10 cellular contexts compared by ENCODE assay signal in the genomic region with DNA sequence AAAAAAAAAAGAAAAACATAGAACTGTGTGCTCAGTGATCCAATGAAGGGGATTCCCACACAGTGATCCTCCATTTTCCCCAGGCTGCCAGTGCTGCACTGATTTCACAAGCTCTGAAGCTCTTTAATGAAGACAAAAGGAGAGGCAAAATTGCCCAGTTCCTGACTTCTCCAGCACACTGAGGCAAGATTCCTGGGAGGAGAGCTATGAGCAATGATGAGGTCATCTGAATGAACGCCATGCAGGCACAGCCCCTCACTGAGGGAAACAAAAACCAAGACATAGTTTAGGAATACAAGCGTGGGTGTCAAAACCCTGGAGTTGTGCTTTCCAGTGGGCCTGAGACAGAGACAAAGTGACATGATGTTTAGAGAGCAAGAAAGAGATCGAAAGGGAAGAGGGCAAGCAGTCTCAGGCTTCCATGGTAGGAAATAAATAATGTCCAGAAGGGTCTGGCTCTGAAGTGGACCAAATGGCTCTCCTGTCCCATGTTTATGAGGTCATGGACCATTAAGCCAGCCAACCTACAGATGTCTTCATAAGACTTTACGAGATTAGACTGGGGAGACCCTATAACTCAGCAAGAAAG. TPM values are rescaled to one million over a fixed set of nuclear protein-coding genes. Genes with fewer than 3 reads are reported as not detected.
A peak's percentile ranks its signal among the peaks of the same experiment; 100 is the strongest.
DNase-seq lines count a peak whose midpoint lies in the region; ATAC-seq, FAIRE-seq and TF ChIP-seq lines count a peak whose summit lies in the region.
"Had no signal": no experiment of that assay in that cellular context is flagged by ENCODE, and none has a peak within 500 bp of the region (broad histone marks: within the 10 kb centered on the region; RNA-seq: fewer than 3 reads in every experiment).

No MANE protein-coding gene starts in this region.

- CTCF ChIA-PET in GM12878 (lab: Yijun Ruan, JAX), result interaction anchor here (0.6 to 2.5 kb wide), 7 partner anchors 8 to 150 kb away, joined by 3 to 13 read pairs (median 7); no protein-coding TSS in a partner anchor

- SMC1A ChIA-PET in GM12878 (lab: Charles Lee; ENCODE audit: uncharacterized antibody, unreplicated experiment), result interaction anchor here (0.7 to 2.5 kb wide), 9 partner anchors 8 to 152 kb away, joined by 3 to 9 read pairs (median 3); a partner anchor contains a TSS

- H3K27ac ChIP-seq in GM12878 (ENCODE audit: control insufficient read depth, insufficient read depth) (no peak overlapping the region), keratinocyte (ENCODE audit: control insufficient read depth, insufficient read depth, low read length) (peak overlapping the region; percentile 53), suprapubic skin (peak overlapping the region; percentile 61), dorsolateral prefrontal cortex (peak overlapping the region in 10 of 59 donors; percentile 5 to 46 (median 26))
- H3K27ac ChIP-seq: upper lobe of left lung had no signal

- no peak for FAIRE-seq in GM12878 (lab: Jason Lieb, UNC)
- peak; percentile 92 for FAIRE-seq in keratinocyte (lab: Jason Lieb, UNC)

- H3K9me3 Mint-ChIP-seq in HFFc6 (no peaks in the 10 kb centered on the region), CD14-positive monocyte (no peaks in the 10 kb centered on the region)
- H3K9me3 Mint-ChIP-seq: activated T-helper 17 cell treated with anti-CD3 and anti-CD28 coated beads, Interleukin-2, amount 50 U/mL, for 72 hours had no signal

- BruUV-seq in GM12878 (replicated peaks; lab: Mats Ljungman, UMichigan), result no TSS peak

- in situ Hi-C loops in GM12878 (cut with MboI), result no loop called here

- no peak for TF ChIP-seq RAD21 in GM12878 (IDR thresholded peaks at IDR 0.05; ENCODE audit: insufficient read depth, low read depth, low read length)

- intact Hi-C loops in GM12878 (cut with micrococcal nuclease; ENCODE audit: unreplicated experiment), result no loop called here
- intact Hi-C loops in dorsolateral prefrontal cortex (cut with DNase I), result no loop called here
- intact Hi-C loops in CD14-positive monocyte (cut with micrococcal nuclease), result loop anchor here in 1 of 2 donors (10.0 kb wide), 1 partner anchor 225 kb away; no protein-coding TSS in a partner anchor

- 84% methylated on average over 4 of the region's 4 CpGs for WGBS in GM12878 (ENCODE audit: insufficient coverage, insufficient replicate concordance, low lambda C conversion rate, missing lambda C conversion rate)
- 64% methylated on average over 4 of the region's 4 CpGs for WGBS in suprapubic skin

- TF ChIP-seq CTCF in HFFc6 (IDR thresholded peaks at IDR 0.05), result no peak
- TF ChIP-seq CTCF in GM12878 (IDR thresholded peaks at IDR 0.05 in 2 of 3, conservative IDR thresholded peaks at IDR 0.05 in 1 of 3; ENCODE audit: control insufficient read depth in 2 of 3, extremely low read depth in 1 of 3, insufficient read depth in 1 of 3, low read depth in 3 of 3, low read length in 3 of 3), result no peak
- TF ChIP-seq CTCF in keratinocyte (optimal IDR thresholded peaks at IDR 0.05 in 1 of 3, IDR thresholded peaks at IDR 0.05 in 1 of 3, conservative IDR thresholded peaks at IDR 0.05 in 1 of 3; ENCODE audit: extremely low read depth in 1 of 3, insufficient read depth in 2 of 3, low read length in 3 of 3), result no peak
- no peak for TF ChIP-seq CTCF in suprapubic skin (IDR thresholded peaks at IDR 0.05)
- no peak for TF ChIP-seq CTCF in dorsolateral prefrontal cortex (IDR thresholded peaks at IDR 0.05 in 54 of 56, conservative IDR thresholded peaks at IDR 0.05 in 2 of 56; ENCODE audit: low read depth in 1 of 56, partially characterized antibody in 56 of 56)
- TF ChIP-seq CTCF in CD14-positive monocyte (IDR thresholded peaks at IDR 0.05), result no peak

- no peak overlapping the region for H3K4me2 ChIP-seq in GM12878 (ENCODE audit: control insufficient read depth, insufficient read depth)
- peak overlapping the region; percentile 22 for H3K4me2 ChIP-seq in keratinocyte (ENCODE audit: control insufficient read depth, extremely low read depth, insufficient read depth, low read depth, low read length)

- peak overlapping the region; percentile 60 for H3K4me3 Mint-ChIP-seq in HFFc6
- no peak overlapping the region for H3K4me3 Mint-ChIP-seq in CD14-positive monocyte
- H3K4me3 Mint-ChIP-seq: activated T-helper 17 cell treated with anti-CD3 and anti-CD28 coated beads, Interleukin-2, amount 50 U/mL, for 72 hours had no signal

- no peak for TF ChIP-seq EP300 in GM12878 (IDR thresholded peaks at IDR 0.05; ENCODE audit: borderline replicate concordance in 1 of 2, control insufficient read depth in 1 of 2, low read depth in 2 of 2, low read length in 2 of 2)
- TF ChIP-seq EP300 in suprapubic skin (IDR thresholded peaks at IDR 0.05), result no peak

- H3K27me3 Mint-ChIP-seq in HFFc6 (ENCODE audit: insufficient read depth), result no peaks in the 10 kb centered on the region
- peaks cover 2 to 9% (median 2%) of the 10 kb centered on the region in 3 donors for H3K27me3 Mint-ChIP-seq in CD14-positive monocyte (ENCODE audit: low read depth in 3 of 3)
- H3K27me3 Mint-ChIP-seq: activated T-helper 17 cell treated with anti-CD3 and anti-CD28 coated beads, Interleukin-2, amount 50 U/mL, for 72 hours had no signal

- H3K36me3 ChIP-seq in GM12878 (ENCODE audit: control insufficient read depth in 2 of 2, insufficient read depth in 2 of 2, low read length in 1 of 2), result no peaks in the 10 kb centered on the region; a peak in 1 of 4 replicates
- no peaks in the 10 kb centered on the region for H3K36me3 ChIP-seq in keratinocyte (ENCODE audit: control insufficient read depth in 2 of 2, extremely low read depth in 1 of 2, insufficient read depth in 2 of 2, low read length in 2 of 2)
- H3K36me3 ChIP-seq in suprapubic skin, result no peaks in the 10 kb centered on the region
- H3K36me3 ChIP-seq: upper lobe of left lung had no signal

- H3K79me2 ChIP-seq in GM12878 (ENCODE audit: control insufficient read depth, insufficient read depth, low read length), result no peaks in the 10 kb centered on the region
- H3K79me2 ChIP-seq in keratinocyte (ENCODE audit: control insufficient read depth, insufficient read depth, low read length), result no peaks in the 10 kb centered on the region

- H3K27ac Mint-ChIP-seq in HFFc6 (peak overlapping the region; percentile 92), CD14-positive monocyte (peak overlapping the region in 2 of 7 donors; percentile 0 to 9)
- H3K27ac Mint-ChIP-seq: activated T-helper 17 cell treated with anti-CD3 and anti-CD28 coated beads, Interleukin-2, amount 50 U/mL, for 72 hours had no signal

- H3K4me3 ChIP-seq in GM12878 (no peak overlapping the region), keratinocyte (ENCODE audit: control insufficient read depth in 2 of 3, extremely low read depth in 1 of 3, insufficient read depth in 2 of 3, low read depth in 1 of 3, low read length in 3 of 3) (no peak overlapping the region), suprapubic skin (no peak overlapping the region), dorsolateral prefrontal cortex (no peak overlapping the region)
- H3K4me3 ChIP-seq: upper lobe of left lung had no signal

- ATAC-seq in GM12878 (peak; percentile 81), GM21528 (IDR thresholded peaks at IDR 0.05; ENCODE audit: low FRiP score, unreplicated experiment) (no peak)
- ATAC-seq: activated T-helper 17 cell treated with anti-CD3 and anti-CD28 coated beads, Interleukin-2, amount 50 U/mL, for 72 hours had no signal

- DNase-seq in HFFc6, result peak; percentile 92
- no peak for DNase-seq in GM12878 (ENCODE audit: low read depth, low spot score)
- DNase-seq in keratinocyte (ENCODE audit: low read depth, low spot score), result peak; percentile 54
- DNase-seq in suprapubic skin (ENCODE audit: low spot score in 2 of 2), result peak in 1 of 2 donors; percentile 75
- no peak for DNase-seq in dorsolateral prefrontal cortex
- no peak for DNase-seq in activated gamma-delta T cell treated with Interleukin-2 at 50 U/mL for 16 hours
- no peak for DNase-seq in CD14-positive monocyte (ENCODE audit: low spot score)
- DNase-seq: upper lobe of left lung had no signal

- dilution Hi-C loops in keratinocyte (cut with MboI; ENCODE audit: extremely low pct_ligation_motif_present, low sequenced_read_pairs), result no loop called here

- no peaks in the 10 kb centered on the region for H3K9me1 ChIP-seq in keratinocyte (ENCODE audit: control insufficient read depth, extremely low read depth, insufficient read depth, low read length)

- TF ChIP-seq POLR2A in GM12878 (IDR thresholded peaks at IDR 0.05; ENCODE audit: low read depth, low read length), result no peak
- TF ChIP-seq POLR2A in suprapubic skin (IDR thresholded peaks at IDR 0.05), result no peak

- peak overlapping the region; percentile 37 for H2AFZ ChIP-seq in GM12878 (ENCODE audit: control insufficient read depth, low read depth, low read length)
- peak overlapping the region; percentile 1 for H2AFZ ChIP-seq in keratinocyte (ENCODE audit: control insufficient read depth, low read length)

- H3K4me1 ChIP-seq in GM12878 (ENCODE audit: control insufficient read depth, insufficient read depth, low read length) (peaks cover 5% of the 10 kb centered on the region; the same call in 1 of the 2 replicates), keratinocyte (ENCODE audit: control insufficient read depth, extremely low read depth, insufficient read depth, low read length) (peaks cover 15% of the 10 kb centered on the region), suprapubic skin (peaks cover 4% of the 10 kb centered on the region)

- peaks cover 39% of the 10 kb centered on the region for H3K4me1 Mint-ChIP-seq in HFFc6 (ENCODE audit: low read depth)
- H3K4me1 Mint-ChIP-seq in CD14-positive monocyte, result peaks cover 37% of the 10 kb centered on the region
- H3K4me1 Mint-ChIP-seq: activated T-helper 17 cell treated with anti-CD3 and anti-CD28 coated beads, Interleukin-2, amount 50 U/mL, for 72 hours had no signal

- POLR2A ChIA-PET in GM12878 (lab: Charles Lee), result interaction anchor here (0.6 to 2.4 kb wide), 5 partner anchors 9 to 235 kb away, joined by 3 to 9 read pairs (median 3); a partner anchor contains a TSS

- RAD21 ChIA-PET in GM12878 (lab: Charles Lee; ENCODE audit: unreplicated experiment), result interaction anchor here (0.6 to 1.5 kb wide), 3 partner anchors 14 to 269 kb away, joined by 3 to 4 read pairs (median 3); no protein-coding TSS in a partner anchor

- no peaks in the 10 kb centered on the region for H4K20me1 ChIP-seq in GM12878 (ENCODE audit: control insufficient read depth, insufficient read depth)
- H4K20me1 ChIP-seq in keratinocyte (ENCODE audit: control insufficient read depth, extremely low read depth, insufficient read depth, low read length), result no peaks in the 10 kb centered on the region

- H3K9ac ChIP-seq in GM12878 (ENCODE audit: control insufficient read depth, insufficient read depth, low read length) (no peak overlapping the region), keratinocyte (ENCODE audit: control insufficient read depth, extremely low read depth, insufficient read depth, low read length) (peak overlapping the region; percentile 2)

- H3K9me3 ChIP-seq in GM12878 (replicated peaks; ENCODE audit: control insufficient read depth, insufficient read depth, low read length) (no peaks in the 10 kb centered on the region), keratinocyte (ENCODE audit: control insufficient read depth, low read depth, low read length) (no peaks in the 10 kb centered on the region), suprapubic skin (no peaks in the 10 kb centered on the region)
- H3K9me3 ChIP-seq: upper lobe of left lung had no signal

- peaks cover 8% of the 10 kb centered on the region; the same call in 1 of the 2 replicates for H3K36me3 Mint-ChIP-seq in HFFc6 (ENCODE audit: low read depth)
- peaks cover 14 to 15% of the 10 kb centered on the region in 2 donors for H3K36me3 Mint-ChIP-seq in CD14-positive monocyte

- H3K27me3 ChIP-seq in GM12878 (replicated peaks in 1 of 2; ENCODE audit: control insufficient read depth in 2 of 2, insufficient read depth in 2 of 2, low read length in 1 of 2) (no peaks in the 10 kb centered on the region), keratinocyte (ENCODE audit: control insufficient read depth, extremely low read depth, insufficient read depth, low read length) (no peaks in the 10 kb centered on the region), suprapubic skin (no peaks in the 10 kb centered on the region), dorsolateral prefrontal cortex (no peaks in the 10 kb centered on the region)
- H3K27me3 ChIP-seq: upper lobe of left lung had no signal

RNA-seq across cellular contexts. Expression of a gene that starts 40.9 kb away (rescaled TPM):
- total RNA-seq in HFFc6 (2021; fragmentation: NEBNext Ultra II Directional; extraction: Animal tissue kit (Norgen Biotek cat#: 25700)), result 10 to 100 TPM; 21.4 to 28.4 (median 26.1) TPM
- 66.8 and 75.9 TPM in 2 replicates for total RNA-seq in GM12878 (2013; cell fraction: nucleolus; rRNA removed)
- total RNA-seq in GM12878 (2014; rRNA removed) (38.7 and 47.3 TPM in 2 replicates), GM12878 (2014; rRNA removed; fragmentation: Illumina TruSeq; extraction: Trizol) (26.0 and 28.0 TPM in 2 replicates), GM12878 (2021) (27.4 and 28.2 TPM in 2 replicates), suprapubic skin (10 to 100 TPM; 40.6 to 56.4 (median 52.6) TPM), dorsolateral prefrontal cortex (10 to 100 TPM; 15.0 to 44.0 (median 30.6) TPM)
- polyA plus RNA-seq in GM12878 (2011; ENCODE audit: low read depth), result 31.3 TPM
- polyA plus RNA-seq in GM12878 (2011; rRNA removed) (30.0 and 32.4 TPM in 2 replicates), GM12878 (2014; fragmentation: Illumina TruSeq; extraction: Trizol) (13.8 and 24.6 TPM in 2 replicates), GM12878 (2014; fragmentation: Nextera tagmentation; extraction: Ambion mirVana) (10 to 100 TPM; 67.5 to 72.4 TPM), GM12878 (2014; rRNA removed) (55.4 and 59.8 TPM in 2 replicates), GM12878 (2016; fragmentation: Nextera tagmentation; extraction: Ambion mirVana) (10 to 100 TPM; 37.9 to 38.3 TPM), keratinocyte (38.6 to 45.3 TPM (median 39.6 TPM) in 3 replicates), CD14-positive monocyte (10 to 100 TPM; 46.8 to 50.8 TPM)
- polyA plus RNA-seq in GM12878 (2011; cell fraction: cytosol; rRNA removed), result 40.8 and 46.0 TPM in 2 replicates
- polyA plus RNA-seq in GM12878 (2011; cell fraction: nucleus; rRNA removed), result 33.9 and 44.5 TPM in 2 replicates
- polyA plus RNA-seq in GM12878 (2012), result 29.1 and 30.7 TPM in 2 replicates
- 19.5 and 36.0 TPM in 2 replicates for polyA minus RNA-seq in GM12878 (2011; rRNA and poly(A)+ RNA removed)
- polyA minus RNA-seq in GM12878 (2011; cell fraction: cytosol; rRNA and poly(A)+ RNA removed), result 5.5 and 10.4 TPM in 2 replicates
- polyA minus RNA-seq in GM12878 (2011; cell fraction: nucleus; rRNA and poly(A)+ RNA removed), result 21.0 and 31.2 TPM in 2 replicates
- 9.8 TPM for polyA plus RNA-seq in keratinocyte (2011; ENCODE audit: low read depth)
- polyA plus RNA-seq in keratinocyte (2011; cell fraction: cytosol; rRNA removed), result 38.3 and 38.5 TPM in 2 replicates
- polyA plus RNA-seq in keratinocyte (2011; cell fraction: nucleus; rRNA removed), result 38.9 and 40.0 TPM in 2 replicates
- 26.1 and 42.4 TPM in 2 replicates for polyA plus RNA-seq in keratinocyte (2012; ENCODE audit: low replicate concordance)
- 32.2 to 39.6 TPM (median 33.1 TPM) in 3 replicates for polyA minus RNA-seq in keratinocyte
- polyA minus RNA-seq in keratinocyte (2011; cell fraction: cytosol; rRNA and poly(A)+ RNA removed), result 32.0 TPM
- 12.1 and 16.8 TPM in 2 replicates for polyA minus RNA-seq in keratinocyte (2011; cell fraction: nucleus; rRNA and poly(A)+ RNA removed)

RNA-seq across cellular contexts. Expression of a gene that starts 50.2 kb away (rescaled TPM):
- 100 to 1,000 TPM in 4 of 6 experiments, 10 to 100 TPM in 2; 76.8 to 128 (median 117) TPM for total RNA-seq in HFFc6 (2021; fragmentation: NEBNext Ultra II Directional; extraction: Animal tissue kit (Norgen Biotek cat#: 25700))
- 99.3 and 101 TPM in 2 replicates for total RNA-seq in GM12878 (2013; cell fraction: nucleolus; rRNA removed)
- total RNA-seq in GM12878 (2014; rRNA removed), result 74.4 and 81.4 TPM in 2 replicates
- total RNA-seq in GM12878 (2014; rRNA removed; fragmentation: Illumina TruSeq; extraction: Trizol), result 74.6 and 76.1 TPM in 2 replicates
- total RNA-seq in GM12878 (2021), result 138 TPM in 2 replicates
- polyA plus RNA-seq in GM12878 (2011; ENCODE audit: low read depth), result 23.8 TPM
- polyA plus RNA-seq in GM12878 (2011; rRNA removed), result 85.5 and 119 TPM in 2 replicates
- polyA plus RNA-seq in GM12878 (2011; cell fraction: cytosol; rRNA removed), result 29.4 and 40.7 TPM in 2 replicates
- polyA plus RNA-seq in GM12878 (2011; cell fraction: nucleus; rRNA removed), result 22.0 and 25.4 TPM in 2 replicates
- 32.7 and 34.1 TPM in 2 replicates for polyA plus RNA-seq in GM12878 (2012)
- 74.6 and 89.6 TPM in 2 replicates for polyA plus RNA-seq in GM12878 (2014; fragmentation: Illumina TruSeq; extraction: Trizol)
- 10 to 100 TPM; 66.9 to 67.1 TPM for polyA plus RNA-seq in GM12878 (2014; fragmentation: Nextera tagmentation; extraction: Ambion mirVana)
- polyA plus RNA-seq in GM12878 (2014; rRNA removed), result 45.1 and 46.7 TPM in 2 replicates
- 10 to 100 TPM; 85.8 to 87.6 TPM for polyA plus RNA-seq in GM12878 (2016; fragmentation: Nextera tagmentation; extraction: Ambion mirVana)
- 93.0 and 139 TPM in 2 replicates for polyA minus RNA-seq in GM12878 (2011; rRNA and poly(A)+ RNA removed)
- 37.2 and 41.1 TPM in 2 replicates for polyA minus RNA-seq in GM12878 (2011; cell fraction: cytosol; rRNA and poly(A)+ RNA removed)
- 15.1 and 24.0 TPM in 2 replicates for polyA minus RNA-seq in GM12878 (2011; cell fraction: nucleus; rRNA and poly(A)+ RNA removed)
- polyA plus RNA-seq in keratinocyte, result 15.5 to 25.8 TPM (median 23.3 TPM) in 3 replicates
- polyA plus RNA-seq in keratinocyte (2011; ENCODE audit: low read depth), result 20.2 TPM
- polyA plus RNA-seq in keratinocyte (2011; cell fraction: cytosol; rRNA removed), result 9.9 and 17.5 TPM in 2 replicates
- polyA plus RNA-seq in keratinocyte (2011; cell fraction: nucleus; rRNA removed), result 19.6 and 22.4 TPM in 2 replicates
- 9.0 and 20.1 TPM in 2 replicates for polyA plus RNA-seq in keratinocyte (2012; ENCODE audit: low replicate concordance)
- polyA minus RNA-seq in keratinocyte, result 32.0 to 66.7 TPM (median 33.1 TPM) in 3 replicates
- 20.5 TPM for polyA minus RNA-seq in keratinocyte (2011; cell fraction: cytosol; rRNA and poly(A)+ RNA removed)
- polyA minus RNA-seq in keratinocyte (2011; cell fraction: nucleus; rRNA and poly(A)+ RNA removed), result 14.8 and 32.6 TPM in 2 replicates
- total RNA-seq in suprapubic skin, result 10 to 100 TPM; 23.7 to 45.7 (median 33.6) TPM
- 100 to 1,000 TPM in 115 of 120 experiments, 10 to 100 TPM in 5; 82.3 to 164 (median 125) TPM for total RNA-seq in dorsolateral prefrontal cortex
- 1 to 10 TPM; 2.9 to 5.4 TPM for polyA plus RNA-seq in CD14-positive monocyte

RNA-seq across cellular contexts. Expression of a gene that starts 50.8 kb away (rescaled TPM):
- total RNA-seq in HFFc6 (2021; fragmentation: NEBNext Ultra II Directional; extraction: Animal tissue kit (Norgen Biotek cat#: 25700)), result 1,000 to 10,000 TPM in 3 of 6 experiments, 100 to 1,000 TPM in 3; 768 to 1,141 (median 1,018) TPM
- total RNA-seq in GM12878 (2013; cell fraction: nucleolus; rRNA removed), result 242 and 281 TPM in 2 replicates
- total RNA-seq in GM12878 (2014; rRNA removed) (630 and 696 TPM in 2 replicates), GM12878 (2014; rRNA removed; fragmentation: Illumina TruSeq; extraction: Trizol) (1,089 and 1,177 TPM in 2 replicates), GM12878 (2021) (1,668 and 1,698 TPM in 2 replicates), suprapubic skin (100 to 1,000 TPM; 331 to 613 (median 394) TPM), dorsolateral prefrontal cortex (100 to 1,000 TPM; 289 to 594 (median 437) TPM)
- polyA plus RNA-seq in GM12878 (2011; ENCODE audit: low read depth), result 1,313 TPM
- polyA plus RNA-seq in GM12878 (2011; rRNA removed) (821 and 1,080 TPM in 2 replicates), GM12878 (2014; fragmentation: Illumina TruSeq; extraction: Trizol) (2,342 and 3,224 TPM in 2 replicates), GM12878 (2014; fragmentation: Nextera tagmentation; extraction: Ambion mirVana) (1,000 to 10,000 TPM; 1,456 to 1,756 TPM), GM12878 (2014; rRNA removed) (1,665 and 1,714 TPM in 2 replicates), GM12878 (2016; fragmentation: Nextera tagmentation; extraction: Ambion mirVana) (1,000 to 10,000 TPM; 1,346 to 1,358 TPM), keratinocyte (269 to 1,061 TPM (median 583 TPM) in 3 replicates), CD14-positive monocyte (100 to 1,000 TPM; 266 to 308 TPM)
- 826 and 856 TPM in 2 replicates for polyA plus RNA-seq in GM12878 (2011; cell fraction: cytosol; rRNA removed)
- 640 and 747 TPM in 2 replicates for polyA plus RNA-seq in GM12878 (2011; cell fraction: nucleus; rRNA removed)
- polyA plus RNA-seq in GM12878 (2012), result 1,660 and 1,721 TPM in 2 replicates
- polyA minus RNA-seq in GM12878 (2011; rRNA and poly(A)+ RNA removed), result 944 and 1,039 TPM in 2 replicates
- 432 and 534 TPM in 2 replicates for polyA minus RNA-seq in GM12878 (2011; cell fraction: cytosol; rRNA and poly(A)+ RNA removed)
- 265 and 336 TPM in 2 replicates for polyA minus RNA-seq in GM12878 (2011; cell fraction: nucleus; rRNA and poly(A)+ RNA removed)
- polyA plus RNA-seq in keratinocyte (2011; ENCODE audit: low read depth), result 866 TPM
- 514 and 556 TPM in 2 replicates for polyA plus RNA-seq in keratinocyte (2011; cell fraction: cytosol; rRNA removed)
- polyA plus RNA-seq in keratinocyte (2011; cell fraction: nucleus; rRNA removed), result 391 and 470 TPM in 2 replicates
- polyA plus RNA-seq in keratinocyte (2012; ENCODE audit: low replicate concordance), result 660 and 1,102 TPM in 2 replicates
- polyA minus RNA-seq in keratinocyte, result 134 to 550 TPM (median 267 TPM) in 3 replicates
- polyA minus RNA-seq in keratinocyte (2011; cell fraction: cytosol; rRNA and poly(A)+ RNA removed), result 319 TPM
- 117 and 201 TPM in 2 replicates for polyA minus RNA-seq in keratinocyte (2011; cell fraction: nucleus; rRNA and poly(A)+ RNA removed)

Comparison
In these comparisons a context has a peak if more than half of its experiments do, and no peak if none do; other contexts are left out.
1. DNase-seq: peak in HFFc6 (single experiment) and keratinocyte (single experiment); none in GM12878 (single experiment), dorsolateral prefrontal cortex (0 of 10), activated gamma-delta T cell treated with Interleukin-2 at 50 U/mL for 16 hours (single experiment) and CD14-positive monocyte (single experiment).